ENCODE assay signal across 10 cellular contexts in the genomic region with DNA sequence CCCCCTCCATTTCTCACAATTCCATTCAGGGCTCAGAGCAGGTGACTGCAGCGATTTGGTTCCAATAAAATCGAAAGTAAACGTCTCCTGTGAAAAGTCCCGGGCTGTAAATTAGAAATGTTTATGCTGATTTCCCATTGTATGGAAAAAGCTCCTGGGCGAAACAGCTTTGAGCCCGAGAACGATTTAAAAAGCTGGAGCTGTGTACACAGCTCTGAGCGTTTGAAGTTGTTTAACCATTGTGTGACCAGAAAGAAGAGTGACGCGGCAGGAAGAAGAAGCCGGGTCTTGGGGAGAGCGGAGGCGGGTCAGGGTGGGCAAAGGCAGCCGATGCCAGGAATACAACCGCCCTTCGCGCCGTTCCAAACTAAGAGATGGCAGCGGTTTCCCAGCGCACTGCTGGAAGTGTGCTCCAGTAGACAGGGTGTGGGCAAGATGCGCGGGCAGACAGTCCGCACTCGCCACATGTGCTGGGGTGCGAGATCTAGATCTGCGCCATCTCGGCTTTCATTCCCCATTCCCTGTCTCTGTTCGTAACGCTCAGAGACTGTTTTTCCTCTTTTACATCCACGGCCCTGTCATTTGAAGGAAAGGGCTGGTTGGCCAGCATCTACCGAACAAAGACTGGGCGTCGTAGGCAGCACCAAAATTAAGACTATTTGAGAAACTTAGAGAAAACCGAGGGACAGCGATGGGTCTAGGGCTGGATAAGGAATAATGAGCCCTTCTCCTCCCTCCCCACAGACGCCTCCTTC. TPM values are rescaled to one million over a fixed set of nuclear protein-coding genes. Genes with fewer than 3 reads are reported as not detected.
DNase-seq lines count a peak whose midpoint lies in the region; ATAC-seq and TF ChIP-seq lines count a peak whose summit lies in the region.
"Had no signal": no experiment of that assay in that cellular context is flagged by ENCODE, and none has a peak within 500 bp of the region (broad histone marks: within the 10 kb centered on the region; RNA-seq: fewer than 3 reads in every experiment).

No MANE protein-coding gene starts in this region.

- H3K4me3 Mint-ChIP-seq in T-helper 2 cell treated with Interferon-gamma antibody and Interleukin-4, amounts not matched to agents 5 μg/mL and 100 μg/mL, for 36 hours = peak overlapping the region; percentile 81
- peak overlapping the region; percentile 80 to 84 for H3K4me3 Mint-ChIP-seq in stimulated activated naive B cell treated with anti-CD40 and anti-IgM and Interleukin-4, amounts not matched to agents 10 μg/mL and 1 μg/mL and 100 μg/mL, for 72 hours

- no peaks in the 10 kb centered on the region for H3K9me3 Mint-ChIP-seq in T-helper 2 cell treated with Interferon-gamma antibody and Interleukin-4, amounts not matched to agents 5 μg/mL and 100 μg/mL, for 36 hours
- H3K9me3 Mint-ChIP-seq in stimulated activated naive B cell treated with anti-CD40 and anti-IgM and Interleukin-4, amounts not matched to agents 10 μg/mL and 1 μg/mL and 100 μg/mL, for 72 hours = peaks cover 4 to 6% of the 10 kb centered on the region in 2 donors

- no peaks in the 10 kb centered on the region for H3K36me3 ChIP-seq in Peyer's patch
- H3K36me3 ChIP-seq: MG63 had no signal

- DNase-seq in T-helper 2 cell treated with Interferon-gamma antibody and Interleukin-4, amounts not matched to agents 5 μg/mL and 100 μg/mL, for 36 hours (ENCODE audit: low spot score) = no peak
- DNase-seq in T-helper 2 cell (no peak), Peyer's patch (no peak), foreskin fibroblast (no peak), hypothalamus (lab: John Stamatoyannopoulos, UW) (no peak), NAMALWA (ENCODE audit: low spot score) (no peak)
- no peak for DNase-seq in stimulated activated naive B cell treated with anti-CD40 and anti-IgM and Interleukin-4, amounts not matched to agents 10 μg/mL and 1 μg/mL and 100 μg/mL, for 72 hours
- DNase-seq: activated CD8-positive, alpha-beta memory T cell treated with anti-CD3 and anti-CD28 coated beads for 24 hours; MG63 had no signal

- H3K27ac Mint-ChIP-seq in T-helper 2 cell treated with Interferon-gamma antibody and Interleukin-4, amounts not matched to agents 5 μg/mL and 100 μg/mL, for 36 hours = no peak overlapping the region
- H3K27ac Mint-ChIP-seq in stimulated activated naive B cell treated with anti-CD40 and anti-IgM and Interleukin-4, amounts not matched to agents 10 μg/mL and 1 μg/mL and 100 μg/mL, for 72 hours = no peak overlapping the region

- no peaks in the 10 kb centered on the region for H3K36me3 Mint-ChIP-seq in T-helper 2 cell treated with Interferon-gamma antibody and Interleukin-4, amounts not matched to agents 5 μg/mL and 100 μg/mL, for 36 hours (ENCODE audit: low read depth)
- H3K36me3 Mint-ChIP-seq in stimulated activated naive B cell treated with anti-CD40 and anti-IgM and Interleukin-4, amounts not matched to agents 10 μg/mL and 1 μg/mL and 100 μg/mL, for 72 hours = peaks cover 4% of the 10 kb centered on the region in 2 donors

- H3K4me3 ChIP-seq in Peyer's patch (peak overlapping the region in 3 of 4 donors; percentile 18 to 36 (median 34)), foreskin fibroblast (ENCODE audit: low read depth in 1 of 2, low read length in 2 of 2) (peak overlapping the region; percentile 17 to 26)
- H3K4me3 ChIP-seq: MG63 had no signal

- H3K27me3 ChIP-seq in Peyer's patch = peaks cover 0 to 58% of the 10 kb centered on the region in 2 donors

- peaks cover 86% of the 10 kb centered on the region for H3K27me3 Mint-ChIP-seq in T-helper 2 cell treated with Interferon-gamma antibody and Interleukin-4, amounts not matched to agents 5 μg/mL and 100 μg/mL, for 36 hours (ENCODE audit: low read depth)
- H3K27me3 Mint-ChIP-seq in stimulated activated naive B cell treated with anti-CD40 and anti-IgM and Interleukin-4, amounts not matched to agents 10 μg/mL and 1 μg/mL and 100 μg/mL, for 72 hours = peaks cover 81 to 92% of the 10 kb centered on the region in 2 donors

- H3K4me1 ChIP-seq in Peyer's patch = peaks cover 0 to 35% (median 20%) of the 10 kb centered on the region in 4 donors

- ATAC-seq in stimulated activated naive B cell treated with anti-CD40 and anti-IgM and Interleukin-4, amounts not matched to agents 10 μg/mL and 1 μg/mL and 100 μg/mL, for 72 hours (replicated peaks) = no peak
- no peak for ATAC-seq in HG02970 (IDR thresholded peaks at IDR 0.05; ENCODE audit: low FRiP score, unreplicated experiment)

- no peak for TF ChIP-seq POLR2A in Peyer's patch (IDR thresholded peaks at IDR 0.05)

- H3K9me3 ChIP-seq in Peyer's patch = no peaks in the 10 kb centered on the region
- H3K9me3 ChIP-seq: MG63 had no signal

- peaks cover 18% of the 10 kb centered on the region for H3K4me1 Mint-ChIP-seq in T-helper 2 cell treated with Interferon-gamma antibody and Interleukin-4, amounts not matched to agents 5 μg/mL and 100 μg/mL, for 36 hours (ENCODE audit: low read depth)
- peaks cover 47 to 56% of the 10 kb centered on the region in 2 donors for H3K4me1 Mint-ChIP-seq in stimulated activated naive B cell treated with anti-CD40 and anti-IgM and Interleukin-4, amounts not matched to agents 10 μg/mL and 1 μg/mL and 100 μg/mL, for 72 hours

- no peak overlapping the region for H3K27ac ChIP-seq in Peyer's patch

- TF ChIP-seq CTCF in Peyer's patch (IDR thresholded peaks at IDR 0.05) (no peak), foreskin fibroblast (IDR thresholded peaks at IDR 0.05; ENCODE audit: low read depth, low read length) (no peak)

RNA-seq across cellular contexts. Expression of gene GSX1, which starts 1.0 kb away (rescaled TPM):
- total RNA-seq in Peyer's patch = not detected
